23 cellular contexts compared by ENCODE assay signal in the genomic region with DNA sequence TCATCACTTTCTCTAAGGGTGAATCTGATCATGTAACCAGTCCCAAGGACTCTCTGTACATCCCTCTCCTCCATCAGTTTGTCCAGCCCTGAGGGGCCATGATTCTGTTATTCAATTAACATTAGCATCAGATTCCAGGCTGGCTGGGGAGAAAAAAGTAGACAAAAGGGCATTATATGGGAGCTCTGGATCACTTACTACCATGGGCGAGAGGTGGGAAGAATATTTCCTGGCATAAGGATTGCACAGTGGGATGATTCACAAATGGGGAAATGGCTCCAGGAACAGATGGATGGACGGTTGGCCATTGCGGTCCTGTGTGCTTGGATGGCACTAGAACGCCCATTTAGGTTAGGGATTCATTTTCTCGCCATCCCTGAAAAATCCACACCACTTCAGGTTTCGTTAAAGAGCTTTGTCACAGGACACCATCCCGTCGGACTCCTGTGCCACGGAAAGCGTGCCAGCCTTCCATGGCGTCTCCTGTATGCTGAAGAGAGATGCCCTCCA.
DNase-seq lines count a peak whose midpoint lies in the region; ATAC-seq and TF ChIP-seq lines count a peak whose summit lies in the region.
"Had no signal": no experiment of that assay in that cellular context is flagged by ENCODE, and none has a peak within 500 bp of the region (broad histone marks: within the 10 kb centered on the region; RNA-seq: fewer than 3 reads in every experiment).

No MANE protein-coding gene starts in this region.

- TF ChIP-seq POLR2A in Peyer's patch (IDR thresholded peaks at IDR 0.05) = no peak
- no peak for TF ChIP-seq POLR2A in esophagus muscularis mucosa (IDR thresholded peaks at IDR 0.05; ENCODE audit: low read depth)
- TF ChIP-seq POLR2A in tibial nerve (IDR thresholded peaks at IDR 0.05) = no peak

- H3K4me3 ChIP-seq in Peyer's patch = no peak overlapping the region
- no peak overlapping the region for H3K4me3 ChIP-seq in esophagus muscularis mucosa
- no peak overlapping the region for H3K4me3 ChIP-seq in rectal smooth muscle tissue (ENCODE audit: low read length)
- no peak overlapping the region for H3K4me3 ChIP-seq in tibial nerve
- H3K4me3 ChIP-seq: hepatocyte, neural progenitor cell, SK-N-MC had no signal

- ATAC-seq in HG02571 (IDR thresholded peaks at IDR 0.05; ENCODE audit: unreplicated experiment) = no peak
- ATAC-seq: activated T-cell treated with anti-CD3 and anti-CD28 coated beads, Interleukin-2, amount 50 U/mL, for 72 hours; CD8-positive, alpha-beta T cell; stimulated activated effector memory CD8-positive, alpha-beta T cell treated with anti-CD3 and anti-CD28 coated beads, Interleukin-12 subunit alpha, Interleukin-12 subunit beta, amount 100 ng/mL, for 72 hours had no signal

- H3K27me3 ChIP-seq in Peyer's patch (no peaks in the 10 kb centered on the region), esophagus muscularis mucosa (no peaks in the 10 kb centered on the region), rectal smooth muscle tissue (ENCODE audit: control insufficient read depth, insufficient read depth, low read length) (no peaks in the 10 kb centered on the region), tibial nerve (no peaks in the 10 kb centered on the region)
- H3K27me3 ChIP-seq: BE2C, hepatocyte, neural progenitor cell had no signal

- H3K36me3 ChIP-seq in Peyer's patch (no peaks in the 10 kb centered on the region), esophagus muscularis mucosa (no peaks in the 10 kb centered on the region), rectal smooth muscle tissue (ENCODE audit: control insufficient read depth, insufficient read depth, low read length) (no peaks in the 10 kb centered on the region), tibial nerve (no peaks in the 10 kb centered on the region)
- H3K36me3 ChIP-seq: BE2C, neural progenitor cell had no signal

- H3K27ac ChIP-seq in Peyer's patch (peak overlapping the region in 3 of 4 donors; percentile 20 to 67 (median 46)), esophagus muscularis mucosa (replicated peaks in 1 of 4) (peak overlapping the region; percentile 14 to 79 (median 64)), rectal smooth muscle tissue (ENCODE audit: low read depth, low read length) (peak overlapping the region; percentile 72), tibial nerve (peak overlapping the region in 3 of 4 donors; percentile 14 to 58 (median 57))
- H3K27ac ChIP-seq: hepatocyte, HL-60, neural progenitor cell, SK-N-MC had no signal

- no peaks in the 10 kb centered on the region for H3K9me3 ChIP-seq in Peyer's patch
- no peaks in the 10 kb centered on the region for H3K9me3 ChIP-seq in esophagus muscularis mucosa
- no peaks in the 10 kb centered on the region for H3K9me3 ChIP-seq in tibial nerve
- H3K9me3 ChIP-seq: BE2C had no signal

- intact Hi-C loops in esophagus muscularis mucosa (cut with DNase I) = no loop called here

- no peak for DNase-seq in Peyer's patch
- peak; percentile 86 for DNase-seq in esophagus muscularis mucosa (ENCODE audit: extremely low spot score)
- no peak for DNase-seq in tibial nerve (ENCODE audit: low spot score in 2 of 2)
- no peak for DNase-seq in SKM-1 treated with dmso at 0.1 percent for 144 hours (lab: John Stamatoyannopoulos, UW; ENCODE audit: unreplicated experiment)
- DNase-seq in kidney tubule cell (ENCODE audit: low spot score) = no peak
- DNase-seq: activated CD4-positive, alpha-beta T cell treated with anti-CD3 and anti-CD28 coated beads, Interleukin-2, amount 50 U/mL, for 4 hours; activated T-cell treated with anti-CD3 and anti-CD28 coated beads, Interleukin-2, amount 50 U/mL, for 72 hours; BE2C; central memory CD4-positive, alpha-beta T cell; endodermal cell; NCI-H1436; NCI-H2081; NCI-H526; NK-92 treated with Interleukin-12 subunit alpha and Interleukin-12 subunit beta, amount 100 ng/mL, for 24 hours; stimulated activated CD4-positive, alpha-beta T cell treated with anti-CD3 and anti-CD28 coated beads, Interleukin-15, amount 100 ng/mL, for 24 hours had no signal

- TF ChIP-seq CTCF in Peyer's patch (IDR thresholded peaks at IDR 0.05) (no peak), esophagus muscularis mucosa (IDR thresholded peaks at IDR 0.05) (no peak), tibial nerve (IDR thresholded peaks at IDR 0.05) (no peak)

- TF ChIP-seq EP300 in esophagus muscularis mucosa (IDR thresholded peaks at IDR 0.05) (no peak), tibial nerve (IDR thresholded peaks at IDR 0.05) (no peak)

- H3K9ac ChIP-seq in rectal smooth muscle tissue (ENCODE audit: low read length) = no peak overlapping the region
- H3K9ac ChIP-seq: neural progenitor cell had no signal

- WGBS in esophagus muscularis mucosa = 90% methylated on average over 11 of the region's 11 CpGs
- 88 to 94% methylated on average over 11 of the region's 11 CpGs for WGBS in tibial nerve, 2 donors

- no peaks in the 10 kb centered on the region for H3K4me1 ChIP-seq in Peyer's patch
- peaks cover 0 to 36% (median 33%) of the 10 kb centered on the region in 4 donors for H3K4me1 ChIP-seq in esophagus muscularis mucosa
- peaks cover 17% of the 10 kb centered on the region for H3K4me1 ChIP-seq in rectal smooth muscle tissue (ENCODE audit: control insufficient read depth, insufficient read depth, low read length)
- H3K4me1 ChIP-seq in tibial nerve = peaks cover 0 to 26% (median 3%) of the 10 kb centered on the region in 4 donors
- H3K4me1 ChIP-seq: BE2C, neural progenitor cell had no signal
